Comparison of ENCODE assay signal across 16 cellular contexts in genomic region chr14:101885254-101885576, GRCh38.
DNase-seq lines count a peak whose midpoint lies in the region; ATAC-seq and TF ChIP-seq lines count a peak whose summit lies in the region.
"Had no signal": no experiment of that assay in that cellular context is flagged by ENCODE, and none has a peak within 500 bp of the region (broad histone marks: within the 10 kb centered on the region; RNA-seq: fewer than 3 reads in every experiment).

No MANE protein-coding gene starts in this region.

- peak overlapping the region; percentile 40 to 50 for H3K27ac Mint-ChIP-seq in activated naive CD4-positive, alpha-beta T cell treated with anti-CD3 and anti-CD28 coated beads, Interleukin-2, amount 50 U/mL, for 72 hours
- H3K27ac Mint-ChIP-seq in endothelial cell (ENCODE audit: unreplicated experiment) (no peak overlapping the region), osteocyte (ENCODE audit: unreplicated experiment) (no peak overlapping the region), type B pancreatic cell (no peak overlapping the region)
- H3K27ac Mint-ChIP-seq: B cell; CD4-positive, alpha-beta T cell; GM23338 had no signal

- H3K4me1 Mint-ChIP-seq in endothelial cell (ENCODE audit: unreplicated experiment) (no peaks in the 10 kb centered on the region), osteocyte (ENCODE audit: unreplicated experiment) (no peaks in the 10 kb centered on the region), type B pancreatic cell (ENCODE audit: unreplicated experiment) (no peaks in the 10 kb centered on the region)
- H3K4me1 Mint-ChIP-seq: GM23338 had no signal

- ATAC-seq in activated naive CD4-positive, alpha-beta T cell treated with anti-CD3 and anti-CD28 coated beads, Interleukin-2, amount 50 U/mL, for 72 hours = no peak
- ATAC-seq: GM12878, GM23338 had no signal

- H3K9me3 Mint-ChIP-seq in activated naive CD4-positive, alpha-beta T cell treated with anti-CD3 and anti-CD28 coated beads, Interleukin-2, amount 50 U/mL, for 72 hours = no peaks in the 10 kb centered on the region
- H3K9me3 Mint-ChIP-seq in endothelial cell (ENCODE audit: unreplicated experiment) (no peaks in the 10 kb centered on the region), osteocyte (ENCODE audit: unreplicated experiment) (no peaks in the 10 kb centered on the region), type B pancreatic cell (no peaks in the 10 kb centered on the region)
- H3K9me3 Mint-ChIP-seq: CD4-positive, alpha-beta T cell; GM23338 had no signal

- peaks cover 10 to 37% of the 10 kb centered on the region in 2 donors for H3K36me3 Mint-ChIP-seq in activated naive CD4-positive, alpha-beta T cell treated with anti-CD3 and anti-CD28 coated beads, Interleukin-2, amount 50 U/mL, for 72 hours
- H3K36me3 Mint-ChIP-seq in endothelial cell (ENCODE audit: low read depth, unreplicated experiment) (peaks cover 29% of the 10 kb centered on the region), osteocyte (ENCODE audit: unreplicated experiment) (peaks cover 32% of the 10 kb centered on the region), type B pancreatic cell (peaks cover 28% of the 10 kb centered on the region)

- H3K27me3 Mint-ChIP-seq in endothelial cell (ENCODE audit: unreplicated experiment) (peaks cover 3% of the 10 kb centered on the region), osteocyte (ENCODE audit: unreplicated experiment) (no peaks in the 10 kb centered on the region), type B pancreatic cell (no peaks in the 10 kb centered on the region)
- H3K27me3 Mint-ChIP-seq: B cell; CD4-positive, alpha-beta T cell had no signal

- DNase-seq in activated naive CD4-positive, alpha-beta T cell treated with anti-CD3 and anti-CD28 coated beads, Interleukin-2, amount 50 U/mL, for 72 hours (ENCODE audit: low spot score in 2 of 2) = no peak
- no peak for DNase-seq in activated naive CD4-positive, alpha-beta T cell treated with Interleukin-2 at 50 U/mL for 16 hours
- DNase-seq in endothelial cell (ENCODE audit: low spot score) (no peak), osteocyte (ENCODE audit: extremely low spot score, unreplicated experiment) (peak; percentile 75), ureter (ENCODE audit: low spot score) (peak; percentile 15), type B pancreatic cell (ENCODE audit: extremely low spot score, unreplicated experiment) (no peak), activated gamma-delta T cell (lab: John Stamatoyannopoulos, UW) (no peak), A172 (ENCODE audit: low spot score) (no peak)
- DNase-seq: C1 segment of cervical spinal cord; Calu3; CD4-positive, alpha-beta T cell; DMS79; H7 had no signal

- H3K4me3 Mint-ChIP-seq in endothelial cell (ENCODE audit: unreplicated experiment) = peak overlapping the region; percentile 37
- no peak overlapping the region for H3K4me3 Mint-ChIP-seq in osteocyte (ENCODE audit: unreplicated experiment)
- no peak overlapping the region for H3K4me3 Mint-ChIP-seq in type B pancreatic cell
- H3K4me3 Mint-ChIP-seq: B cell; CD4-positive, alpha-beta T cell; GM23338 had no signal

- TF ChIP-seq CTCF in endothelial cell (IDR thresholded peaks at IDR 0.05; ENCODE audit: unreplicated experiment) (no peak), osteocyte (IDR thresholded peaks at IDR 0.05) (no peak), type B pancreatic cell (conservative IDR thresholded peaks at IDR 0.05) (no peak)

Comparison
In these comparisons a context has a peak if more than half of its experiments do, and no peak if none do; other contexts are left out.
1. DNase-seq: peak in osteocyte (single experiment) and ureter (single experiment); none in activated naive CD4-positive, alpha-beta T cell treated with anti-CD3 and anti-CD28 coated beads, Interleukin-2, amount 50 U/mL, for 72 hours (0 of 2), activated naive CD4-positive, alpha-beta T cell treated with Interleukin-2 at 50 U/mL for 16 hours (single experiment), endothelial cell (single experiment), type B pancreatic cell (single experiment), activated gamma-delta T cell (single experiment) and A172 (single experiment).
2. H3K27ac Mint-ChIP-seq: peak in activated naive CD4-positive, alpha-beta T cell treated with anti-CD3 and anti-CD28 coated beads, Interleukin-2, amount 50 U/mL, for 72 hours (2 of 2); none in endothelial cell (single experiment), osteocyte (single experiment) and type B pancreatic cell (single experiment).